Comparison of ENCODE assay signal across 17 cellular contexts in genomic region chr10:65500716-65501115, GRCh38.
DNase-seq lines count a peak whose midpoint lies in the region; ATAC-seq and TF ChIP-seq lines count a peak whose summit lies in the region.
"Had no signal": no experiment of that assay in that cellular context is flagged by ENCODE, and none has a peak within 500 bp of the region (broad histone marks: within the 10 kb centered on the region; RNA-seq: fewer than 3 reads in every experiment).

No MANE protein-coding gene starts in this region.

- H3K9ac ChIP-seq in MM.1S (ENCODE audit: low read length) = peak overlapping the region; percentile 50; the same call in 1 of the 2 replicates
- no peak overlapping the region for H3K9ac ChIP-seq in smooth muscle cell (ENCODE audit: low read depth)
- no peak overlapping the region for H3K9ac ChIP-seq in PC-3 (ENCODE audit: low read length)
- H3K9ac ChIP-seq: BLaER1 had no signal

- peaks cover 8% of the 10 kb centered on the region; the same call in 1 of the 2 replicates for H3F3A ChIP-seq in MM.1S (ENCODE audit: insufficient read depth, low read length)
- no peaks in the 10 kb centered on the region for H3F3A ChIP-seq in smooth muscle cell (ENCODE audit: low read depth)
- H3F3A ChIP-seq in PC-3 (ENCODE audit: low read length, unreplicated experiment) = no peaks in the 10 kb centered on the region

- no peak overlapping the region for H3K4me3 ChIP-seq in MM.1S (ENCODE audit: low read length)
- no peak overlapping the region for H3K4me3 ChIP-seq in smooth muscle cell
- no peak overlapping the region for H3K4me3 ChIP-seq in PC-3 (ENCODE audit: low read length)
- H3K4me3 ChIP-seq: BLaER1, K562 had no signal

- H3K27ac Mint-ChIP-seq in T-helper 1 cell treated with Interleukin-12 subunit alpha and Interleukin-12 subunit beta and Interleukin-4 antibody, amounts not matched to agents 30 μg/mL and 1 μg/mL, for 36 hours = peak overlapping the region; percentile 72
- peak overlapping the region; percentile 70 for H3K27ac Mint-ChIP-seq in activated T-helper 1 cell treated with anti-CD3 and anti-CD28 coated beads, Interleukin-12 subunit alpha, Interleukin-12 subunit beta, Interleukin-2, Interleukin-4 antibody, amounts not matched to agents 30 ng/mL and 10 ng/mL and 1 ng/mL, durations not matched to agents 14 hours and 24 hours and 36 hours
- H3K27ac Mint-ChIP-seq: CD14-positive monocyte; CD8-positive, alpha-beta T cell; HFFc6 had no signal

- intact Hi-C loops in activated T-helper 1 cell treated with anti-CD3 and anti-CD28 coated beads, Interleukin-12 subunit alpha, Interleukin-12 subunit beta, Interleukin-2, Interleukin-4 antibody, amounts not matched to agents 30 ng/mL and 10 ng/mL and 1 ng/mL, durations not matched to agents 14 hours and 24 hours and 36 hours (cut with micrococcal nuclease) = no loop called here
- intact Hi-C loops in PC-3 (cut with micrococcal nuclease) = no loop called here

- H3K4me1 Mint-ChIP-seq in T-helper 1 cell treated with Interleukin-12 subunit alpha and Interleukin-12 subunit beta and Interleukin-4 antibody, amounts not matched to agents 30 μg/mL and 1 μg/mL, for 36 hours (ENCODE audit: low read depth) = peaks cover 6% of the 10 kb centered on the region
- peaks cover 9% of the 10 kb centered on the region for H3K4me1 Mint-ChIP-seq in activated T-helper 1 cell treated with anti-CD3 and anti-CD28 coated beads, Interleukin-12 subunit alpha, Interleukin-12 subunit beta, Interleukin-2, Interleukin-4 antibody, amounts not matched to agents 30 ng/mL and 10 ng/mL and 1 ng/mL, durations not matched to agents 14 hours and 24 hours and 36 hours (ENCODE audit: low read depth)
- H3K4me1 Mint-ChIP-seq: CD14-positive monocyte had no signal

- H3K4me1 ChIP-seq in MM.1S (ENCODE audit: low read length) (peaks cover 15% of the 10 kb centered on the region), smooth muscle cell (ENCODE audit: low read depth) (no peaks in the 10 kb centered on the region), PC-3 (ENCODE audit: insufficient read depth, low read length) (no peaks in the 10 kb centered on the region)
- H3K4me1 ChIP-seq: BLaER1 had no signal

- H3K9me2 ChIP-seq in MM.1S (replicated peaks; ENCODE audit: insufficient read depth, low read length) (no peaks in the 10 kb centered on the region), PC-3 (replicated peaks; ENCODE audit: low read length) (no peaks in the 10 kb centered on the region)

- H3K36me3 ChIP-seq in MM.1S (replicated peaks; ENCODE audit: insufficient read depth, low read length) (no peaks in the 10 kb centered on the region), smooth muscle cell (ENCODE audit: low read depth) (no peaks in the 10 kb centered on the region), PC-3 (ENCODE audit: low read depth, low read length) (no peaks in the 10 kb centered on the region)
- H3K36me3 ChIP-seq: BLaER1 had no signal

- WGBS in smooth muscle cell (ENCODE audit: low lambda C conversion rate) = 100% methylated on average over 1 of the region's 1 CpG

- peaks cover 13% of the 10 kb centered on the region for H3K9me3 Mint-ChIP-seq in T-helper 1 cell treated with Interleukin-12 subunit alpha and Interleukin-12 subunit beta and Interleukin-4 antibody, amounts not matched to agents 30 μg/mL and 1 μg/mL, for 36 hours
- peaks cover 2% of the 10 kb centered on the region for H3K9me3 Mint-ChIP-seq in activated T-helper 1 cell treated with anti-CD3 and anti-CD28 coated beads, Interleukin-12 subunit alpha, Interleukin-12 subunit beta, Interleukin-2, Interleukin-4 antibody, amounts not matched to agents 30 ng/mL and 10 ng/mL and 1 ng/mL, durations not matched to agents 14 hours and 24 hours and 36 hours

- no TSS peak for BruUV-seq in PC-3 (replicated peaks; lab: Mats Ljungman, UMichigan)

- H3K4me3 Mint-ChIP-seq in T-helper 1 cell treated with Interleukin-12 subunit alpha and Interleukin-12 subunit beta and Interleukin-4 antibody, amounts not matched to agents 30 μg/mL and 1 μg/mL, for 36 hours = no peak overlapping the region
- H3K4me3 Mint-ChIP-seq in activated T-helper 1 cell treated with anti-CD3 and anti-CD28 coated beads, Interleukin-12 subunit alpha, Interleukin-12 subunit beta, Interleukin-2, Interleukin-4 antibody, amounts not matched to agents 30 ng/mL and 10 ng/mL and 1 ng/mL, durations not matched to agents 14 hours and 24 hours and 36 hours = no peak overlapping the region
- H3K4me3 Mint-ChIP-seq: CD14-positive monocyte; CD8-positive, alpha-beta T cell; HFFc6 had no signal

- no peaks in the 10 kb centered on the region for H3K79me2 ChIP-seq in MM.1S (ENCODE audit: low read length)
- no peaks in the 10 kb centered on the region for H3K79me2 ChIP-seq in smooth muscle cell (ENCODE audit: low read depth)
- H3K79me2 ChIP-seq in PC-3 (ENCODE audit: low read length) = no peaks in the 10 kb centered on the region

- H3K27me3 ChIP-seq in MM.1S (replicated peaks; ENCODE audit: insufficient read depth, low read length) (no peaks in the 10 kb centered on the region), smooth muscle cell (ENCODE audit: low read depth) (no peaks in the 10 kb centered on the region), PC-3 (ENCODE audit: low read length) (no peaks in the 10 kb centered on the region)
- H3K27me3 ChIP-seq: BLaER1 had no signal

- peak overlapping the region; percentile 57 for H3K4me2 ChIP-seq in MM.1S (ENCODE audit: low read depth, low read length)
- H3K4me2 ChIP-seq in smooth muscle cell = no peak overlapping the region
- no peak overlapping the region for H3K4me2 ChIP-seq in PC-3 (ENCODE audit: low read length)
- H3K4me2 ChIP-seq: BLaER1 had no signal

- no peaks in the 10 kb centered on the region for H4K20me1 ChIP-seq in MM.1S (ENCODE audit: insufficient read depth, low read length)
- H4K20me1 ChIP-seq in smooth muscle cell (ENCODE audit: low read depth) = no peaks in the 10 kb centered on the region
- H4K20me1 ChIP-seq in PC-3 (ENCODE audit: low read length) = no peaks in the 10 kb centered on the region
- H4K20me1 ChIP-seq: BLaER1 had no signal

- CTCF ChIA-PET in PC-3 (lab: Charles Lee) = no interaction called here

- ATAC-seq in GM21526 (IDR thresholded peaks at IDR 0.05; ENCODE audit: low FRiP score, unreplicated experiment) = no peak
- ATAC-seq in PC-3 = no peak
- ATAC-seq: CD8-positive, alpha-beta T cell; HCT116; K562 had no signal

- H3K27ac ChIP-seq in MM.1S (ENCODE audit: low read length) (peak overlapping the region; percentile 83), smooth muscle cell (ENCODE audit: low read depth) (no peak overlapping the region), PC-3 (ENCODE audit: low read length) (no peak overlapping the region)
- H3K27ac ChIP-seq: BLaER1 had no signal

- H3K36me3 Mint-ChIP-seq in T-helper 1 cell treated with Interleukin-12 subunit alpha and Interleukin-12 subunit beta and Interleukin-4 antibody, amounts not matched to agents 30 μg/mL and 1 μg/mL, for 36 hours (ENCODE audit: low read depth) = no peaks in the 10 kb centered on the region
- no peaks in the 10 kb centered on the region for H3K36me3 Mint-ChIP-seq in activated T-helper 1 cell treated with anti-CD3 and anti-CD28 coated beads, Interleukin-12 subunit alpha, Interleukin-12 subunit beta, Interleukin-2, Interleukin-4 antibody, amounts not matched to agents 30 ng/mL and 10 ng/mL and 1 ng/mL, durations not matched to agents 14 hours and 24 hours and 36 hours (ENCODE audit: low read depth)
- H3K36me3 Mint-ChIP-seq: CD14-positive monocyte; CD8-positive, alpha-beta T cell had no signal

- no peaks in the 10 kb centered on the region for H3K27me3 Mint-ChIP-seq in T-helper 1 cell treated with Interleukin-12 subunit alpha and Interleukin-12 subunit beta and Interleukin-4 antibody, amounts not matched to agents 30 μg/mL and 1 μg/mL, for 36 hours (ENCODE audit: low read depth)
- H3K27me3 Mint-ChIP-seq in activated T-helper 1 cell treated with anti-CD3 and anti-CD28 coated beads, Interleukin-12 subunit alpha, Interleukin-12 subunit beta, Interleukin-2, Interleukin-4 antibody, amounts not matched to agents 30 ng/mL and 10 ng/mL and 1 ng/mL, durations not matched to agents 14 hours and 24 hours and 36 hours (ENCODE audit: insufficient read depth) = no peaks in the 10 kb centered on the region

- H3K9me3 ChIP-seq in MM.1S (replicated peaks; ENCODE audit: insufficient read depth, low read length) (no peaks in the 10 kb centered on the region), smooth muscle cell (replicated peaks; ENCODE audit: low read depth) (no peaks in the 10 kb centered on the region), PC-3 (ENCODE audit: low read length) (no peaks in the 10 kb centered on the region)
- H3K9me3 ChIP-seq: BLaER1 had no signal

- TF ChIP-seq CTCF in MM.1S (IDR thresholded peaks at IDR 0.05; ENCODE audit: low read length) (no peak), smooth muscle cell (IDR thresholded peaks at IDR 0.05; ENCODE audit: borderline replicate concordance, insufficient read depth, poor library complexity, severe bottlenecking) (no peak), PC-3 (conservative IDR thresholded peaks at IDR 0.05; ENCODE audit: low read depth, low read length) (no peak)

- POLR2A ChIA-PET in PC-3 (lab: Charles Lee; ENCODE audit: unreplicated experiment) = no interaction called here

- H2AFZ ChIP-seq in MM.1S (ENCODE audit: low read length) (peak overlapping the region; percentile 14), smooth muscle cell (ENCODE audit: low read depth) (no peak overlapping the region), PC-3 (ENCODE audit: low read length) (no peak overlapping the region)

- DNase-seq in T-helper 1 cell (no peak), MM.1S (peak; percentile 16), smooth muscle cell (lab: John Stamatoyannopoulos, UW; ENCODE audit: unreplicated experiment) (no peak), PC-3 (no peak)
- DNase-seq in activated T-helper 1 cell treated with anti-CD3 and anti-CD28 coated beads, Interleukin-12 subunit alpha, Interleukin-12 subunit beta, Interleukin-2, Interleukin-4 antibody, amounts not matched to agents 30 ng/mL and 10 ng/mL and 1 ng/mL, durations not matched to agents 14 hours and 24 hours and 36 hours (ENCODE audit: low spot score) = no peak
- DNase-seq: 8988T; CD8-positive, alpha-beta T cell; GOT3; H7; HFFc6; IMR-90 had no signal
